In genomic region chr12:111188436-111188835, GRCh38 we compare ENCODE assay signal across 1 cellular context.
TF ChIP-seq lines count a peak whose summit lies in the region.

No MANE protein-coding gene starts in this region.

TF ChIP-seq in H1, 55 proteins besides CTCF, POLR2A, EP300 and RAD21 (continued from another document):
- TF ChIP-seq KDM1A (IDR thresholded peaks at IDR 0.05; ENCODE audit: borderline replicate concordance, low read length) = peak; percentile 62; the same call in 1 of the 2 replicates
- TF ChIP-seq BACH1 (IDR thresholded peaks at IDR 0.05; ENCODE audit: low read length) = no peak
- TF ChIP-seq YY1 (IDR thresholded peaks at IDR 0.05; ENCODE audit: low read depth, low read length) = no peak
- TF ChIP-seq FOSL1 (IDR thresholded peaks at IDR 0.05; ENCODE audit: insufficient read depth, low read depth, low read length) = no peak
- TF ChIP-seq CTBP2 (IDR thresholded peaks at IDR 0.05; ENCODE audit: borderline replicate concordance, insufficient read depth, insufficient read length, low read length) = no peak
- TF ChIP-seq CHD7 (IDR thresholded peaks at IDR 0.05; ENCODE audit: insufficient replicate concordance, low read length) = no peak
